In genomic region chr4:121950680-121951569, GRCh38 we compare ENCODE assay signal across 8 cellular contexts.
A peak's percentile ranks its signal among the peaks of the same experiment; 100 is the strongest.
DNase-seq lines count a peak whose midpoint lies in the region; ATAC-seq and TF ChIP-seq lines count a peak whose summit lies in the region.

No MANE protein-coding gene starts in this region.

- H3K27ac ChIP-seq in OCI-LY3 (ENCODE audit: low read length) (no peak overlapping the region), skin epidermis (peak overlapping the region in 5 of 21 experiments; percentile 1 to 45 (median 16))

- no peaks in the 10 kb centered on the region for H4K20me1 ChIP-seq in OCI-LY3 (ENCODE audit: insufficient read depth, low read length)

- H3K9me3 ChIP-seq in OCI-LY3 (ENCODE audit: insufficient read depth, low read length) = no peaks in the 10 kb centered on the region

- no peaks in the 10 kb centered on the region for H3K36me3 ChIP-seq in OCI-LY3 (replicated peaks; ENCODE audit: low read depth, low read length)

- 0 out of 2 replicates have a peak, but pooled peaks cover 2% of the 10 kb centered on the region for H3K4me1 ChIP-seq in OCI-LY3 (ENCODE audit: low read length)

- DNase-seq in amniotic epithelial cell (ENCODE audit: low read depth) (peak; percentile 16), DMS114 treated with DMSO at 0.1 percent for 48 hours (lab: John Stamatoyannopoulos, UW; ENCODE audit: unreplicated experiment) (no peak), HuH-7.5 (ENCODE audit: low spot score) (no peak)

- TF ChIP-seq CTCF in OCI-LY3 (IDR thresholded peaks at IDR 0.05; ENCODE audit: low read depth, low read length) = no peak

- peaks cover 18% of the 10 kb centered on the region for H3K27me3 ChIP-seq in OCI-LY3 (ENCODE audit: low read depth, low read length)

- no peaks in the 10 kb centered on the region for H3K79me2 ChIP-seq in OCI-LY3 (ENCODE audit: low read length)

- peak overlapping the region; percentile 92 for H2AFZ ChIP-seq in OCI-LY3 (ENCODE audit: low read depth, low read length)

- H3K4me3 ChIP-seq in OCI-LY3 (ENCODE audit: low read length) = peak overlapping the region; percentile 92
- peak overlapping the region; percentile 47 for H3K4me3 ChIP-seq in iPS-11a (ENCODE audit: low read depth, low read length)
- peak overlapping the region; percentile 51 to 58 (median 52) for H3K4me3 ChIP-seq in skin epidermis

- peak overlapping the region; percentile 61 for H3K9ac ChIP-seq in OCI-LY3 (ENCODE audit: low read length)

- ATAC-seq in GM18858 (IDR thresholded peaks at IDR 0.05; ENCODE audit: unreplicated experiment) (peak; percentile 10), HG02642 (IDR thresholded peaks at IDR 0.05; ENCODE audit: poor library complexity, unreplicated experiment) (peak; percentile 26)

- H3K4me2 ChIP-seq in OCI-LY3 (ENCODE audit: low read length) = peak overlapping the region; percentile 99
